In genomic region chr3:37967252-37967881, GRCh38 we compare ENCODE assay signal across 9 cellular contexts. TPM values are rescaled to one million over a fixed set of nuclear protein-coding genes. Genes with fewer than 3 reads are reported as not detected.
DNase-seq lines count a peak whose midpoint lies in the region; ATAC-seq and TF ChIP-seq lines count a peak whose summit lies in the region.
"Had no signal": no experiment of that assay in that cellular context is flagged by ENCODE, and none has a peak within 500 bp of the region (broad histone marks: within the 10 kb centered on the region; RNA-seq: fewer than 3 reads in every experiment).

No MANE protein-coding gene starts in this region.

- H4K20me1 ChIP-seq in DND-41 (ENCODE audit: insufficient read depth, low read length) (no peaks in the 10 kb centered on the region), MM.1S (ENCODE audit: insufficient read depth, low read length) (no peaks in the 10 kb centered on the region)

- DNase-seq in DND-41 (peak; percentile 61), MM.1S (peak; percentile 65), colonic mucosa (peak; percentile 83), right lobe of liver (peak; percentile 68 to 77 (median 72))
- DNase-seq in activated CD4-positive, alpha-beta T cell treated with anti-CD3 and anti-CD28 coated beads for 36 hours: peak; percentile 79
- peak; percentile 27 to 36 for DNase-seq in stimulated activated CD8-positive, alpha-beta memory T cell treated with anti-CD3 and anti-CD28 coated beads, Interleukin-15, amount 100 ng/mL, for 48 hours (ENCODE audit: low read depth in 2 of 2)

- H3K4me3 ChIP-seq in DND-41 (ENCODE audit: low read depth in 1 of 2, low read length in 2 of 2): no peak overlapping the region
- H3K4me3 ChIP-seq in MM.1S (ENCODE audit: low read length): no peak overlapping the region
- no peak overlapping the region for H3K4me3 ChIP-seq in colonic mucosa
- H3K4me3 ChIP-seq in right lobe of liver: no peak overlapping the region

- H2AFZ ChIP-seq in DND-41 (ENCODE audit: low read depth, low read length) (no peak overlapping the region), MM.1S (ENCODE audit: low read length) (no peak overlapping the region)

- H3K9me3 Mint-ChIP-seq in activated CD4-positive, alpha-beta T cell treated with anti-CD3 and anti-CD28 coated beads for 36 hours (ENCODE audit: low read depth): no peaks in the 10 kb centered on the region

- TF ChIP-seq CTCF in DND-41 (IDR thresholded peaks at IDR 0.05; ENCODE audit: borderline replicate concordance, extremely low read depth, low read length, poor library complexity, severe bottlenecking) (peak; percentile 80), MM.1S (IDR thresholded peaks at IDR 0.05; ENCODE audit: low read length) (peak; percentile 87), colonic mucosa (IDR thresholded peaks at IDR 0.05) (peak; percentile 83), right lobe of liver (IDR thresholded peaks at IDR 0.05) (peak; percentile 79 to 87 (median 84))

- no peaks in the 10 kb centered on the region for H3K4me1 Mint-ChIP-seq in activated CD4-positive, alpha-beta T cell treated with anti-CD3 and anti-CD28 coated beads for 36 hours

- H3K9ac ChIP-seq in DND-41 (ENCODE audit: low read depth, low read length): no peak overlapping the region
- H3K9ac ChIP-seq in MM.1S (ENCODE audit: low read length): no peak overlapping the region
- peak overlapping the region in 1 of 2 donors; percentile 25 for H3K9ac ChIP-seq in colonic mucosa (ENCODE audit: low read depth in 2 of 2, low read length in 2 of 2)

- TF ChIP-seq POLR2A in right lobe of liver (IDR thresholded peaks at IDR 0.05): no peak

- WGBS in right lobe of liver (ENCODE audit: insufficient coverage, low coverage, low lambda C conversion rate, missing lambda C conversion rate): 84% methylated on average over 3 of the region's 7 CpGs

- intact Hi-C loops in activated CD4-positive, alpha-beta T cell treated with anti-CD3 and anti-CD28 coated beads for 36 hours (cut with DNase I, micrococcal nuclease): loop anchor here (1.0 kb wide), 1 partner anchor 112 kb away; no protein-coding TSS in a partner anchor
- intact Hi-C loops in colonic mucosa (cut with DNase I): loop anchor here (2.0 kb wide), 1 partner anchor 113 kb away; no protein-coding TSS in a partner anchor
- intact Hi-C loops in right lobe of liver (cut with DNase I): loop anchor here in 1 of 2 donors (5.0 kb wide), 1 partner anchor 110 kb away; no protein-coding TSS in a partner anchor

- peaks cover 24% of the 10 kb centered on the region for H3K36me3 ChIP-seq in DND-41 (ENCODE audit: insufficient read depth, low read length)
- no peaks in the 10 kb centered on the region for H3K36me3 ChIP-seq in MM.1S (replicated peaks; ENCODE audit: insufficient read depth, low read length)
- no peaks in the 10 kb centered on the region for H3K36me3 ChIP-seq in colonic mucosa
- no peaks in the 10 kb centered on the region for H3K36me3 ChIP-seq in right lobe of liver

- H3K4me3 Mint-ChIP-seq in activated CD4-positive, alpha-beta T cell treated with anti-CD3 and anti-CD28 coated beads for 36 hours: no peak overlapping the region
- H3K4me3 Mint-ChIP-seq: activated naive CD8-positive, alpha-beta T cell had no signal

- no peak overlapping the region for H3K27ac ChIP-seq in DND-41 (ENCODE audit: low read length)
- no peak overlapping the region for H3K27ac ChIP-seq in MM.1S (ENCODE audit: low read length)
- no peak overlapping the region for H3K27ac ChIP-seq in colonic mucosa
- H3K27ac ChIP-seq in right lobe of liver: no peak overlapping the region

- H3K4me2 ChIP-seq in DND-41 (ENCODE audit: insufficient read depth, low read length) (no peak overlapping the region), MM.1S (ENCODE audit: low read depth, low read length) (no peak overlapping the region)

- H3F3A ChIP-seq in MM.1S (ENCODE audit: insufficient read depth, low read length): no peaks in the 10 kb centered on the region

- no peaks in the 10 kb centered on the region for H3K4me1 ChIP-seq in DND-41 (ENCODE audit: insufficient read depth, low read length)
- no peaks in the 10 kb centered on the region for H3K4me1 ChIP-seq in MM.1S (ENCODE audit: low read length)
- H3K4me1 ChIP-seq in colonic mucosa: peaks cover 3% of the 10 kb centered on the region
- H3K4me1 ChIP-seq in right lobe of liver: peaks cover 0 to 40% (median 21%) of the 10 kb centered on the region in 4 donors

- H3K9me2 ChIP-seq in MM.1S (replicated peaks; ENCODE audit: insufficient read depth, low read length): no peaks in the 10 kb centered on the region

- H3K36me3 Mint-ChIP-seq in activated CD4-positive, alpha-beta T cell treated with anti-CD3 and anti-CD28 coated beads for 36 hours (ENCODE audit: low read depth): no peaks in the 10 kb centered on the region
- H3K36me3 Mint-ChIP-seq: activated naive CD8-positive, alpha-beta T cell had no signal

- H3K27me3 ChIP-seq in DND-41 (ENCODE audit: insufficient read depth, low read length, poor library complexity) (no peaks in the 10 kb centered on the region), MM.1S (replicated peaks; ENCODE audit: insufficient read depth, low read length) (no peaks in the 10 kb centered on the region), colonic mucosa (no peaks in the 10 kb centered on the region), right lobe of liver (no peaks in the 10 kb centered on the region)

- CTCF ChIA-PET in activated CD4-positive, alpha-beta T cell treated with anti-CD3 and anti-CD28 coated beads for 36 hours (lab: Charles Lee): interaction anchor here (0.6 to 4.6 kb wide), 27 partner anchors 9 to 1652 kb away, joined by 3 to 27 read pairs (median 3); no protein-coding TSS in a partner anchor

- no peaks in the 10 kb centered on the region for H3K27me3 Mint-ChIP-seq in activated CD4-positive, alpha-beta T cell treated with anti-CD3 and anti-CD28 coated beads for 36 hours
- H3K27me3 Mint-ChIP-seq: activated naive CD8-positive, alpha-beta T cell had no signal

- no peak overlapping the region for H3K27ac Mint-ChIP-seq in activated CD4-positive, alpha-beta T cell treated with anti-CD3 and anti-CD28 coated beads for 36 hours
- H3K27ac Mint-ChIP-seq: activated naive CD8-positive, alpha-beta T cell had no signal

- H3K79me2 ChIP-seq in DND-41 (ENCODE audit: insufficient read depth, low read length) (no peaks in the 10 kb centered on the region), MM.1S (ENCODE audit: low read length) (no peaks in the 10 kb centered on the region)

- peak; percentile 90 for ATAC-seq in DND-41 (ENCODE audit: insufficient read depth, low read depth)
- peak; percentile 66 for ATAC-seq in GM21390 (IDR thresholded peaks at IDR 0.05; ENCODE audit: unreplicated experiment)
- peak; percentile 86 for ATAC-seq in activated CD4-positive, alpha-beta T cell treated with anti-CD3 and anti-CD28 coated beads for 36 hours
- peak; percentile 51 to 66 (median 57) for ATAC-seq in right lobe of liver
- no peak for ATAC-seq in HG03457 (IDR thresholded peaks at IDR 0.05; ENCODE audit: unreplicated experiment)

- POLR2A ChIA-PET in activated CD4-positive, alpha-beta T cell treated with anti-CD3 and anti-CD28 coated beads for 36 hours (lab: Charles Lee): interaction anchor here (0.8 kb wide), 1 partner anchor 112 kb away, joined by 3 read pairs; no protein-coding TSS in a partner anchor

- H3K9me3 ChIP-seq in DND-41 (ENCODE audit: insufficient read depth, low read length, severe bottlenecking) (no peaks in the 10 kb centered on the region), MM.1S (replicated peaks; ENCODE audit: insufficient read depth, low read length) (no peaks in the 10 kb centered on the region), colonic mucosa (no peaks in the 10 kb centered on the region), right lobe of liver (no peaks in the 10 kb centered on the region)

RNA-seq across cellular contexts. Expression of gene VILL, which starts 23.2 kb away (rescaled TPM):
- 10 to 100 TPM in 1 of 2 experiments, 1 to 10 TPM in 1; 9.2 to 12.1 TPM for total RNA-seq in activated CD4-positive, alpha-beta T cell treated with anti-CD3 and anti-CD28 coated beads for 36 hours
- total RNA-seq in colonic mucosa (100 to 1,000 TPM; 155 to 166 TPM), right lobe of liver (1 to 10 TPM in 3 of 6 experiments, under 1 TPM in 3; 0.25 to 1.5 (median 0.97) TPM)

Comparison
In these comparisons a context has a peak if more than half of its experiments do, and no peak if none do; other contexts are left out.
1. DNase-seq: peak in every context shown above with its lines; median percentile 83 in colonic mucosa; 79 in activated CD4-positive, alpha-beta T cell treated with anti-CD3 and anti-CD28 coated beads for 36 hours; 72 in right lobe of liver; 65 in MM.1S; 61 in DND-41; 32 in stimulated activated CD8-positive, alpha-beta memory T cell treated with anti-CD3 and anti-CD28 coated beads, Interleukin-15, amount 100 ng/mL, for 48 hours.
2. RNA of gene VILL, which starts 23.2 kb away (total RNA-seq): 155 to 166 TPM in colonic mucosa; 9.2 to 12.1 TPM in activated CD4-positive, alpha-beta T cell treated with anti-CD3 and anti-CD28 coated beads for 36 hours and 0.25 to 1.5 TPM in right lobe of liver; every median in the first group is over 10 times any median in the second.
3. Peak in every context shown above with its lines, with median percentiles within 50 percentile points of each other: CTCF ChIP-seq.